Comparison of ENCODE assay signal across 14 cellular contexts in the genomic region with DNA sequence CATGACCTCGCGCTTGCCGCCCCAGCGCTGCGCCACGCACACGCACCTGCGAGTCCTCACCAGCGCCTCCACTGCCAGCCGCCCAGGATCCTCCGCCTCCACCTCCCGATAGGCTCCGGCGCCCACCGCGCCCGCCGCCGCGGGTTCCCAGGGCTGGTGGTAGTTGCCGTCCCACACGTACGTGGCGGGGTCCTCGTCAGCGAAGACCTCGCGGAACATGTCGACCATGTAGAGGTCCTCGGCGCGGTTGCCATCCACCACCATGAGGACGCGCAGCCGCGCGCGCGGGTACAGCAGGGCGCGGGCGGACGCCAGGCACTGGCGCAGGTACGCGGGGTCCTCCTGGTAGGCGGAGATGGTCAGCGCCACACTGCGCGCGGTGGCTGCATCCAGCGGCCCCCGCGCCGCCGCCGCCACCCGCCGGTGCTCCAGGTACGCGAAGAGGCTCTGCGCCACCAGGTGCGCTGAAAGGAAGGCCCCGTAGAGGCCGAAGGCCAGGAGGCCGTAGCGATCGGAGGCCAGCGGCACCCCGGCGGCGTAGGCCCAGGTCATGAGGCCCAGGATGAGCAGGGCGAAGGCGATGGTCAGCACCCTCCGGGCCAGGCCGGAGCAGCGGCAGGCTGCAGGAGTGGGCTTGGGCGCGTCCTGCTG. TPM values are rescaled to one million over a fixed set of nuclear protein-coding genes. Genes with fewer than 3 reads are reported as not detected.
DNase-seq lines count a peak whose midpoint lies in the region; ATAC-seq and TF ChIP-seq lines count a peak whose summit lies in the region.
"Had no signal": no experiment of that assay in that cellular context is flagged by ENCODE, and none has a peak within 500 bp of the region (broad histone marks: within the 10 kb centered on the region; RNA-seq: fewer than 3 reads in every experiment).

No MANE protein-coding gene starts in this region.

- no peak for ATAC-seq in HG03432 (IDR thresholded peaks at IDR 0.05; ENCODE audit: unreplicated experiment)
- ATAC-seq: body of pancreas, left lobe of liver, T-cell had no signal

- H2AFZ ChIP-seq in parathyroid adenoma = peak overlapping the region; percentile 92

- no peak overlapping the region for H3K27ac ChIP-seq in caudate nucleus (ENCODE audit: low read depth, low read length)
- no peak overlapping the region for H3K27ac ChIP-seq in iPS DF 6.9 (ENCODE audit: low read length)
- peak overlapping the region; percentile 27 for H3K27ac ChIP-seq in parathyroid adenoma
- H3K27ac ChIP-seq: body of pancreas had no signal

- 0 out of 2 replicates have a peak, but pooled peaks cover 2% of the 10 kb centered on the region for H3K4me1 ChIP-seq in iPS DF 6.9 (ENCODE audit: control insufficient read depth, insufficient read depth, low read length)
- H3K4me1 ChIP-seq in parathyroid adenoma = no peaks in the 10 kb centered on the region
- H3K4me1 ChIP-seq: body of pancreas had no signal

- DNase-seq in H7 (peak; percentile 72), caudate nucleus (lab: John Stamatoyannopoulos, UW) (peak in 32 of 61 donors; percentile 5 to 50 (median 22)), iPS DF 6.9 (ENCODE audit: low read depth, low spot score) (no peak), kidney tubule cell (ENCODE audit: low spot score) (no peak), NCI-H1694 (lab: John Stamatoyannopoulos, UW) (no peak), NCI-H446 (lab: John Stamatoyannopoulos, UW) (no peak)
- DNase-seq: activated CD4-positive, alpha-beta T cell treated with anti-CD3 and anti-CD28 coated beads, Interleukin-2, amount 10 ng/mL, durations not matched to agents 24 days and 14 days; body of pancreas; stimulated activated CD4-positive, alpha-beta T cell treated with anti-CD3 and anti-CD28 coated beads, Interleukin-2, amount 100 ng/mL, for 48 hours; T-cell had no signal

- H3K4me3 ChIP-seq in H7 (ENCODE audit: insufficient read depth, low read depth, low read length) (peak overlapping the region; percentile 51), iPS DF 6.9 (ENCODE audit: low read length) (peak overlapping the region; percentile 93), parathyroid adenoma (ENCODE audit: low read depth, low read length) (no peak overlapping the region)
- H3K4me3 ChIP-seq: body of pancreas had no signal

- no CpG with 5 or more reads among the region's 79 CpGs for WGBS in iPS DF 6.9 (ENCODE audit: insufficient coverage, insufficient read length)

- H3K9ac ChIP-seq in parathyroid adenoma = peak overlapping the region; percentile 4

- H3K9me3 ChIP-seq in iPS DF 6.9 (ENCODE audit: control insufficient read depth, insufficient read depth, low read length) (no peaks in the 10 kb centered on the region), parathyroid adenoma (ENCODE audit: control insufficient read depth, low read length) (no peaks in the 10 kb centered on the region)
- H3K9me3 ChIP-seq: body of pancreas had no signal

- H3K27me3 ChIP-seq in H7 (ENCODE audit: control insufficient read depth, insufficient read depth, low read length) = peaks cover 29% of the 10 kb centered on the region
- H3K27me3 ChIP-seq in iPS DF 6.9 (ENCODE audit: control insufficient read depth, insufficient read depth, low read length) = peaks cover 10% of the 10 kb centered on the region
- peaks cover 5% of the 10 kb centered on the region for H3K27me3 ChIP-seq in parathyroid adenoma (ENCODE audit: control insufficient read depth, insufficient read depth, low read length)
- H3K27me3 ChIP-seq: body of pancreas had no signal

- no peaks in the 10 kb centered on the region for H3K79me2 ChIP-seq in parathyroid adenoma

- TF ChIP-seq CTCF in parathyroid adenoma (IDR thresholded peaks at IDR 0.05) = no peak

- H3K36me3 ChIP-seq in H7 (replicated peaks; ENCODE audit: control insufficient read depth, insufficient read depth, low read length) (no peaks in the 10 kb centered on the region), iPS DF 6.9 (ENCODE audit: control insufficient read depth, insufficient read depth, low read length) (peaks cover 2% of the 10 kb centered on the region; the same call in 1 of the 2 replicates), parathyroid adenoma (ENCODE audit: control insufficient read depth, insufficient read depth, low read length) (no peaks in the 10 kb centered on the region)

- peak overlapping the region; percentile 37 for H3K4me2 ChIP-seq in parathyroid adenoma (ENCODE audit: low read length)

RNA-seq across cellular contexts. Expression of gene HAS1, which starts 4.4 kb away (rescaled TPM):
- total RNA-seq in H7 (2014; rRNA removed; shearing (Covaris generic)) = 0.37 TPM in 1 of 2 replicates, not detected in the other
- total RNA-seq: activated CD4-positive, alpha-beta T cell treated with anti-CD3 and anti-CD28 coated beads, Interleukin-2, amount 10 ng/mL, durations not matched to agents 24 days and 14 days; Daoy; left lobe of liver; T-cell had no signal

RNA-seq across cellular contexts. Expression of gene SPACA6, which starts 26.2 kb away (rescaled TPM):
- 6.3 and 15.0 TPM in 2 replicates for total RNA-seq in H7 (2014; rRNA removed; shearing (Covaris generic))

RNA-seq across cellular contexts. Expression of gene FPR1, which starts 32.3 kb away (rescaled TPM):
- total RNA-seq in H7 (2014; rRNA removed; shearing (Covaris generic)) = not detected in 2 replicates
- total RNA-seq: activated CD4-positive, alpha-beta T cell treated with anti-CD3 and anti-CD28 coated beads, Interleukin-2, amount 10 ng/mL, durations not matched to agents 24 days and 14 days had no signal

RNA-seq across cellular contexts. Expression of gene FPR2, which starts 41.6 kb away (rescaled TPM):
- total RNA-seq in H7 (2014; rRNA removed; shearing (Covaris generic)) = not detected in 2 replicates
- total RNA-seq: activated CD4-positive, alpha-beta T cell treated with anti-CD3 and anti-CD28 coated beads, Interleukin-2, amount 10 ng/mL, durations not matched to agents 24 days and 14 days; Daoy; T-cell had no signal

Comparison
In these comparisons a context has a peak if more than half of its experiments do, and no peak if none do; other contexts are left out.
1. DNase-seq: peak in H7 (single experiment) and caudate nucleus (32 of 61); none in iPS DF 6.9 (single experiment), kidney tubule cell (single experiment), NCI-H1694 (single experiment) and NCI-H446 (0 of 2).